9 cellular contexts compared by ENCODE assay signal in the genomic region with DNA sequence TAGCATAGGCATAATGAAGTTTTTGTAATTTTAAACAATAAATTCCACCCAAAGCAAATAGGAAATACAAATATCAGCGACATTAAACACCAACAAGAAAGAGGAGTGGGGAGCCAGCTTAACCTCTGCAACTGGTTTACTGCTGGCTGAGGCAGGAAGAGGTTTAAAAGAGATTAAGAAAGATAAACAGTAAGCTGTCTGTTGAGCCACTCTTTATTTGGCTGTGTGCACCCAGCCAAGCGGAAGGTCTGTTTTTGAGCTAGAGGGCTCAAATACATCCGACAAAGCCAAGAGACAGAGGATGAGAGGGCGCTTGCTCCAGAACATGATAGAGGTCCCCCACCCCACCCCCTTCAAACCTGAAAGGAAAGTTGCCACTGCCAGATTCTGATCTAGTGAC.
A peak's percentile ranks its signal among the peaks of the same experiment; 100 is the strongest.
DNase-seq lines count a peak whose midpoint lies in the region; ATAC-seq and TF ChIP-seq lines count a peak whose summit lies in the region.
"Had no signal": no experiment of that assay in that cellular context is flagged by ENCODE, and none has a peak within 500 bp of the region (broad histone marks: within the 10 kb centered on the region; RNA-seq: fewer than 3 reads in every experiment).

No MANE protein-coding gene starts in this region.

- no peak overlapping the region for H3K4me3 ChIP-seq in HEK293 (ENCODE audit: low read depth, low read length)

- peaks cover 3% of the 10 kb centered on the region for H3K36me3 Mint-ChIP-seq in nephron (ENCODE audit: low read depth)

- no peaks in the 10 kb centered on the region for H3K9me3 ChIP-seq in HEK293 (ENCODE audit: control insufficient read depth, insufficient read depth, low read depth, low read length)

- no peaks in the 10 kb centered on the region for H3K4me1 ChIP-seq in HEK293 (ENCODE audit: control insufficient read depth, insufficient read depth, low read length)

- H3K4me1 Mint-ChIP-seq in nephron = peaks cover 27% of the 10 kb centered on the region

- no peak overlapping the region for H3K27ac ChIP-seq in HEK293 (ENCODE audit: extremely low read depth, low read depth, low read length)

- TF ChIP-seq CTCF in HEK293 (tag by site-specific recombination; IDR thresholded peaks at IDR 0.05) = no peak
- TF ChIP-seq CTCF in nephron (IDR thresholded peaks at IDR 0.05; ENCODE audit: unreplicated experiment in 3 of 3) = no peak

- H3K9me3 Mint-ChIP-seq in nephron = no peaks in the 10 kb centered on the region

- no peak for ATAC-seq in HG03571 (IDR thresholded peaks at IDR 0.05; ENCODE audit: unreplicated experiment)
- ATAC-seq in GM21381 (IDR thresholded peaks at IDR 0.05; ENCODE audit: unreplicated experiment) = no peak

- CTCF ChIA-PET in HEK293 (lab: Yijun Ruan, JAX) = interaction anchor here (0.6 to 1.4 kb wide), 2 partner anchors 11 to 123 kb away, joined by 3 to 8 read pairs; no protein-coding TSS in a partner anchor

- POLR2A ChIA-PET in HEK293 (lab: Yijun Ruan, JAX) = no interaction called here

- no peaks in the 10 kb centered on the region for H3K27me3 Mint-ChIP-seq in nephron (ENCODE audit: low read depth)

- H3K4me3 Mint-ChIP-seq in nephron = no peak overlapping the region

- peak overlapping the region; percentile 73 to 83 (median 79) for H3K27ac Mint-ChIP-seq in nephron

- peak; percentile 32 for DNase-seq in NCI-H345 treated with DMSO at 0.1 percent for 48 hours (lab: John Stamatoyannopoulos, UW; ENCODE audit: unreplicated experiment)
- peak; percentile 48 for DNase-seq in amniotic epithelial cell (ENCODE audit: low read depth)
- no peak for DNase-seq in NCI-H1105 (lab: John Stamatoyannopoulos, UW)
- DNase-seq in NK-92 treated with Interleukin-12 subunit alpha and Interleukin-12 subunit beta, amount 100 ng/mL, for 24 hours (lab: John Stamatoyannopoulos, UW) = no peak
- DNase-seq: activated naive CD4-positive, alpha-beta T cell had no signal

- H3K36me3 ChIP-seq in HEK293 (ENCODE audit: control insufficient read depth in 2 of 2, insufficient read depth in 1 of 2, low read length in 2 of 2) = no peaks in the 10 kb centered on the region

TF ChIP-seq in HEK293, 187 proteins besides CTCF, POLR2A, EP300 and RAD21 (continues in another document):
- TF ChIP-seq ZFP3 (tag by site-specific recombination; IDR thresholded peaks at IDR 0.05; ENCODE audit: low read depth) (no peak), ZIC2 (tag by site-specific recombination; IDR thresholded peaks at IDR 0.05) (no peak), ZBTB48 (tag by site-specific recombination; IDR thresholded peaks at IDR 0.05) (no peak), ZNF132 (tag by site-specific recombination; IDR thresholded peaks at IDR 0.05; ENCODE audit: borderline replicate concordance) (no peak), SCRT1 (tag by site-specific recombination; IDR thresholded peaks at IDR 0.05; ENCODE audit: borderline replicate concordance) (0 out of 2 replicates have a peak, but pooled peaks have one; percentile 26), WT1 (tag by site-specific recombination; IDR thresholded peaks at IDR 0.05) (0 out of 2 replicates have a peak, but pooled peaks have one; percentile 31), SCRT2 (tag by site-specific recombination; IDR thresholded peaks at IDR 0.05) (peak; percentile 66), ZFP69B (tag by site-specific recombination; IDR thresholded peaks at IDR 0.05) (no peak), ZNF121 (tag by site-specific recombination; IDR thresholded peaks at IDR 0.05) (no peak), ZNF324 (tag by site-specific recombination; IDR thresholded peaks at IDR 0.05) (no peak), ZNF561 (tag by site-specific recombination; IDR thresholded peaks at IDR 0.05; ENCODE audit: borderline replicate concordance) (no peak), OSR2 (tag by site-specific recombination; IDR thresholded peaks at IDR 0.05) (peak; percentile 66), ZNF266 (tag by site-specific recombination; IDR thresholded peaks at IDR 0.05; ENCODE audit: low read depth) (no peak), ZNF600 (tag by site-specific recombination; IDR thresholded peaks at IDR 0.05) (no peak), ZNF292 (tag by site-specific recombination; IDR thresholded peaks at IDR 0.05; ENCODE audit: borderline replicate concordance, low read depth) (no peak), GLIS2 (tag by site-specific recombination; IDR thresholded peaks at IDR 0.05) (no peak), MYNN (tag by site-specific recombination; IDR thresholded peaks at IDR 0.05; ENCODE audit: borderline replicate concordance) (no peak), SP2 (tag by site-specific recombination; IDR thresholded peaks at IDR 0.05) (no peak)
- TF ChIP-seq, protein P1, sequence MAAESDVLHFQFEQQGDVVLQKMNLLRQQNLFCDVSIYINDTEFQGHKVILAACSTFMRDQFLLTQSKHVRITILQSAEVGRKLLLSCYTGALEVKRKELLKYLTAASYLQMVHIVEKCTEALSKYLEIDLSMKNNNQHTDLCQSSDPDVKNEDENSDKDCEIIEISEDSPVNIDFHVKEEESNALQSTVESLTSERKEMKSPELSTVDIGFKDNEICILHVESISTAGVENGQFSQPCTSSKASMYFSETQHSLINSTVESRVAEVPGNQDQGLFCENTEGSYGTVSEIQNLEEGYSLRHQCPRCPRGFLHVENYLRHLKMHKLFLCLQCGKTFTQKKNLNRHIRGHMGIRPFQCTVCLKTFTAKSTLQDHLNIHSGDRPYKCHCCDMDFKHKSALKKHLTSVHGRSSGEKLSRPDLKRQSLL (tag by site-specific recombination; IDR thresholded peaks at IDR 0.05) = peak; percentile 81
- TF ChIP-seq, protein P2, sequence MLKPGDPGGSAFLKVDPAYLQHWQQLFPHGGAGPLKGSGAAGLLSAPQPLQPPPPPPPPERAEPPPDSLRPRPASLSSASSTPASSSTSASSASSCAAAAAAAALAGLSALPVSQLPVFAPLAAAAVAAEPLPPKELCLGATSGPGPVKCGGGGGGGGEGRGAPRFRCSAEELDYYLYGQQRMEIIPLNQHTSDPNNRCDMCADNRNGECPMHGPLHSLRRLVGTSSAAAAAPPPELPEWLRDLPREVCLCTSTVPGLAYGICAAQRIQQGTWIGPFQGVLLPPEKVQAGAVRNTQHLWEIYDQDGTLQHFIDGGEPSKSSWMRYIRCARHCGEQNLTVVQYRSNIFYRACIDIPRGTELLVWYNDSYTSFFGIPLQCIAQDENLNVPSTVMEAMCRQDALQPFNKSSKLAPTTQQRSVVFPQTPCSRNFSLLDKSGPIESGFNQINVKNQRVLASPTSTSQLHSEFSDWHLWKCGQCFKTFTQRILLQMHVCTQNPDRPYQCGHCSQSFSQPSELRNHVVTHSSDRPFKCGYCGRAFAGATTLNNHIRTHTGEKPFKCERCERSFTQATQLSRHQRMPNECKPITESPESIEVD (tag by site-specific recombination; IDR thresholded peaks at IDR 0.05) = peak; percentile 52
- TF ChIP-seq, protein P3, sequence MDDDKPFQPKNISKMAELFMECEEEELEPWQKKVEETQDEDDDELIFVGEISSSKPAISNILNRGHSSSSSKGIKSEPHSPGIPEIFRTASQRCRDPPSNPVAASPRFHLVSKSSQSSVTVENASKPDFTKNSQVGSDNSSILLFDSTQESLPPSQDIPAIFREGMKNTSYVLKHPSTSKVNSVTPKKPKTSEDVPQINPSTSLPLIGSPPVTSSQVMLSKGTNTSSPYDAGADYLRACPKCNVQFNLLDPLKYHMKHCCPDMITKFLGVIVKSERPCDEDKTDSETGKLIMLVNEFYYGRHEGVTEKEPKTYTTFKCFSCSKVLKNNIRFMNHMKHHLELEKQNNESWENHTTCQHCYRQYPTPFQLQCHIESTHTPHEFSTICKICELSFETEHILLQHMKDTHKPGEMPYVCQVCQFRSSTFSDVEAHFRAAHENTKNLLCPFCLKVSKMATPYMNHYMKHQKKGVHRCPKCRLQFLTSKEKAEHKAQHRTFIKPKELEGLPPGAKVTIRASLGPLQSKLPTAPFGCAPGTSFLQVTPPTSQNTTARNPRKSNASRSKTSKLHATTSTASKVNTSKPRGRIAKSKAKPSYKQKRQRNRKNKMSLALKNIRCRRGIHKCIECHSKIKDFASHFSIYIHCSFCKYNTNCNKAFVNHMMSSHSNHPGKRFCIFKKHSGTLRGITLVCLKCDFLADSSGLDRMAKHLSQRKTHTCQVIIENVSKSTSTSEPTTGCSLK (tag by site-specific recombination; IDR thresholded peaks at IDR 0.05) = no peak
- TF ChIP-seq, protein P4, sequence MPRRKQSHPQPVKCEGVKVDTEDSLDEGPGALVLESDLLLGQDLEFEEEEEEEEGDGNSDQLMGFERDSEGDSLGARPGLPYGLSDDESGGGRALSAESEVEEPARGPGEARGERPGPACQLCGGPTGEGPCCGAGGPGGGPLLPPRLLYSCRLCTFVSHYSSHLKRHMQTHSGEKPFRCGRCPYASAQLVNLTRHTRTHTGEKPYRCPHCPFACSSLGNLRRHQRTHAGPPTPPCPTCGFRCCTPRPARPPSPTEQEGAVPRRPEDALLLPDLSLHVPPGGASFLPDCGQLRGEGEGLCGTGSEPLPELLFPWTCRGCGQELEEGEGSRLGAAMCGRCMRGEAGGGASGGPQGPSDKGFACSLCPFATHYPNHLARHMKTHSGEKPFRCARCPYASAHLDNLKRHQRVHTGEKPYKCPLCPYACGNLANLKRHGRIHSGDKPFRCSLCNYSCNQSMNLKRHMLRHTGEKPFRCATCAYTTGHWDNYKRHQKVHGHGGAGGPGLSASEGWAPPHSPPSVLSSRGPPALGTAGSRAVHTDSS (tag by site-specific recombination; IDR thresholded peaks at IDR 0.05) = no peak

Comparison
In these comparisons a context has a peak if more than half of its experiments do, and no peak if none do; other contexts are left out.
1. DNase-seq: peak in NCI-H345 treated with DMSO at 0.1 percent for 48 hours (single experiment) and amniotic epithelial cell (single experiment); none in NCI-H1105 (single experiment) and NK-92 treated with Interleukin-12 subunit alpha and Interleukin-12 subunit beta, amount 100 ng/mL, for 24 hours (single experiment).